11 cellular contexts compared by ENCODE assay signal in the genomic region with DNA sequence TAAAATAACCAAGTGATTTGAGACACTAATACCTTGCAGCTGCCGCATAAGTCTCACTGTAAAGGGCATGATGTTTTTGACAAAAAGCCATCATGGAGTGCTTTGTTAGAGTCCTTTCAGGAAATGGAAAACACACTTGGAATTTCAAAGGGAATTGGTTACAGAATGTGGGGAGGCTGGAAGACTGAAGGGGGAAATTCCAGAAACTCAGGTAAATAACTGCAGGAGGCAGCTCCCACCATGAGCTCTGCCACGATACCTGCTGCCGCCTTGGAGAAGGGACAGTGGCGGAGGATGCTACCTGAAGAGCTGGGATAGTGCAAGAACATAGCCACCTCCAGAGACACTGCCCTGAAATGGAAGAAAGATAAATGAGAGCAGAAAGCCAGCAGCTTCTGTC.
"Had no signal": no experiment of that assay in that cellular context is flagged by ENCODE, and none has a peak within 500 bp of the region (broad histone marks: within the 10 kb centered on the region; RNA-seq: fewer than 3 reads in every experiment).

No MANE protein-coding gene starts in this region.

- H3K27me3 ChIP-seq: cardiac muscle cell, gastrocnemius medialis, heart right ventricle, neural progenitor cell had no signal

- H3K27ac Mint-ChIP-seq: activated CD4-positive, alpha-beta T cell treated with anti-CD3 and anti-CD28 coated beads, Interleukin-2, amount 10 ng/mL, durations not matched to agents 7 days and 5 days; neural progenitor cell had no signal

- H3K4me3 Mint-ChIP-seq: activated CD4-positive, alpha-beta T cell treated with anti-CD3 and anti-CD28 coated beads, Interleukin-2, amount 10 ng/mL, durations not matched to agents 7 days and 5 days; neural progenitor cell had no signal

- H3K9me3 ChIP-seq: gastrocnemius medialis, heart right ventricle, psoas muscle had no signal

- H3K4me1 ChIP-seq: gastrocnemius medialis, neural progenitor cell, psoas muscle had no signal

- H3K27ac ChIP-seq: cardiac muscle cell, gastrocnemius medialis, heart right ventricle, neural progenitor cell, psoas muscle had no signal

- H3K4me1 Mint-ChIP-seq: neural progenitor cell had no signal

- H3K9me3 Mint-ChIP-seq: activated CD4-positive, alpha-beta T cell treated with anti-CD3 and anti-CD28 coated beads, Interleukin-2, amount 10 ng/mL, durations not matched to agents 7 days and 5 days; neural progenitor cell had no signal

- ATAC-seq: gastrocnemius medialis, heart right ventricle, psoas muscle, sciatic nerve had no signal

- H3K4me3 ChIP-seq: cardiac muscle cell, gastrocnemius medialis, heart right ventricle, neural progenitor cell, psoas muscle had no signal

- H3K36me3 ChIP-seq: cardiac muscle cell, gastrocnemius medialis, heart right ventricle, neural progenitor cell had no signal

- DNase-seq: activated CD4-positive, alpha-beta T cell treated with anti-CD3 and anti-CD28 coated beads, Interleukin-2, amount 10 ng/mL, durations not matched to agents 7 days and 5 days; activated CD8-positive, alpha-beta memory T cell treated with anti-CD3 and anti-CD28 coated beads for 24 hours; activated effector memory CD4-positive, alpha-beta T cell treated with Interleukin-2 at 50 U/mL for 16 hours; activated naive CD4-positive, alpha-beta T cell treated with anti-CD3 and anti-CD28 coated beads, Interleukin-2, amount 50 U/mL, for 16 hours; erythroblast; gastrocnemius medialis; heart right ventricle; psoas muscle had no signal
